Comparison of ENCODE assay signal across 26 cellular contexts in the genomic region with DNA sequence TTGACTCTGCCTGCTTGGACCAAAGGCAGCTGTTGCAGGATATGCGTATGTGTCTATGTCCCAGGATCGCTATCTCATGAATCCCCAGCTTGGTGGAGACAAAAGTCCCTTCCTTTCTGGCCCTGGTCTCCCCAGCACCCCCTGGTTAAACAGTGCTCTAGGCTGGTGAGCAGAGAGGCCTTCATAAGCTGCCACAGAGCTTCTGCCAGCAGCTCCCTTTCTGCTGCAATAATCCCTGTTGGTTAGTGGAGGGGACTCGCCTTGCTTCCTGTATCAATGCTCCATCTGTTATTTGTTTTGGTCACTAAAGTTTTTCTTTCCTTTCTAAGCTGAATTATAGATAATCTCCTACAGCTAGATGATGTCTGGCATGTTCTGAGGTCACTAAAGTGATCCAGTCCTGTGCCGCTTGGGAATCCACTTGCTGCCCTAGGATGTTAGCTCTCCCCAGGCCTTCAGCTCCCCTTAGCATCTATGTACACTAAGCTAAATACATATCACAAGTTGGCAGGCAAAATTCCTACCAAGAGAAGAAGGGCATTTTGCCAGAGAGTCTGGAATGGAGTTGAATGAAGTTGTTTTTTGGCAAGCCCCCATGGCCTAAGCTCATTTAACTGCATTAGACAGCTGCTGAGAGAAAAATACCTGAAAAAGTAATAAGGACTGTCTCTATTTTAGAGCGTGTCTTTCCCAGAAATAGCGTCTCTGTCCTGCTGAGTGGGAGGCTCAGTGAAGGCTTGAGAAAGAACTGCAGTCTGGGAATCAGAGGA. TPM values are rescaled to one million over a fixed set of nuclear protein-coding genes. Genes with fewer than 3 reads are reported as not detected.
DNase-seq lines count a peak whose midpoint lies in the region; ATAC-seq, FAIRE-seq and TF ChIP-seq lines count a peak whose summit lies in the region.
"Had no signal": no experiment of that assay in that cellular context is flagged by ENCODE, and none has a peak within 500 bp of the region (broad histone marks: within the 10 kb centered on the region; RNA-seq: fewer than 3 reads in every experiment).

No MANE protein-coding gene starts in this region.

- H3K4me2 ChIP-seq in osteoblast (ENCODE audit: insufficient read depth, low read length), result no peak overlapping the region
- H3K4me2 ChIP-seq: hepatocyte had no signal

- FAIRE-seq in D721Med (lab: Jason Lieb, UNC), result no peak

- no peak overlapping the region for H3K4me3 ChIP-seq in astrocyte of the spinal cord (ENCODE audit: low read depth, low read length)
- H3K4me3 ChIP-seq in osteoblast (ENCODE audit: insufficient read depth, low read length), result no peak overlapping the region
- H3K4me3 ChIP-seq: hepatocyte, left ventricle myocardium inferior, sigmoid colon, SK-N-MC had no signal

- H2AFZ ChIP-seq in osteoblast (ENCODE audit: low read length), result no peak overlapping the region
- H2AFZ ChIP-seq: hepatocyte had no signal

- TF ChIP-seq CTCF in D721Med (IDR thresholded peaks at IDR 0.05; ENCODE audit: insufficient read depth, missing control alignments), result no peak
- no peak for TF ChIP-seq CTCF in astrocyte of the spinal cord (IDR thresholded peaks at IDR 0.05; ENCODE audit: low read depth, low read length)
- no peak for TF ChIP-seq CTCF in osteoblast (IDR thresholded peaks at IDR 0.05; ENCODE audit: extremely low read depth, low read depth, low read length)
- no peak for TF ChIP-seq CTCF in omental fat pad (IDR thresholded peaks at IDR 0.05)

- in situ Hi-C loops in astrocyte of the spinal cord (cut with HindIII; ENCODE audit: low sequenced_read_pairs), result no loop called here

- peaks cover 49% of the 10 kb centered on the region for H3K36me3 ChIP-seq in osteoblast (ENCODE audit: insufficient read depth, low read length)

- DNase-seq in D721Med (ENCODE audit: insufficient read length, low spot score), result peak; percentile 31
- peak; percentile 95 for DNase-seq in NCI-H1694 treated with DMSO at 0.1 percent for 48 hours (lab: John Stamatoyannopoulos, UW)
- DNase-seq in astrocyte of the spinal cord (ENCODE audit: low read depth, low spot score), result peak; percentile 3
- peak; percentile 56 for DNase-seq in osteoblast (ENCODE audit: insufficient read length, low spot score, missing footprints)
- no peak for DNase-seq in activated CD4-positive, alpha-beta T cell treated with anti-CD3 and anti-CD28 coated beads for 48 hours
- DNase-seq in omental fat pad (ENCODE audit: low spot score), result no peak
- DNase-seq: activated CD4-positive, alpha-beta T cell treated with anti-CD3 and anti-CD28 coated beads, Interleukin-2, amount 50 U/mL, for 48 hours; activated effector memory CD4-positive, alpha-beta T cell treated with anti-CD3 and anti-CD28 coated beads, Interleukin-2, amount 50 U/mL, for 16 hours; amniotic stem cell; DMS53; foreskin keratinocyte; GF-D8; Karpas-422; left ventricle myocardium inferior; midbrain; NCI-H1048; NCI-H2081 treated with DMSO at 0.1 percent for 48 hours; sigmoid colon; substantia nigra had no signal

- no peak for ATAC-seq in activated CD4-positive, CD25-positive, alpha-beta regulatory T cell treated with anti-CD3 and anti-CD28 coated beads, Interleukin-2, amount 50 U/mL, for 24 hours
- ATAC-seq in omental fat pad (ENCODE audit: low FRiP score), result no peak
- ATAC-seq: foreskin keratinocyte, HCT116 had no signal

- H3K27ac ChIP-seq in osteoblast (ENCODE audit: low read depth, low read length), result no peak overlapping the region
- H3K27ac ChIP-seq: epithelial cell of prostate, foreskin keratinocyte, hepatocyte, left ventricle myocardium inferior, SK-N-MC had no signal

- no peaks in the 10 kb centered on the region for H3K9me3 ChIP-seq in osteoblast (ENCODE audit: low read depth, low read length)
- H3K9me3 ChIP-seq: left ventricle myocardium inferior, sigmoid colon had no signal

- no peaks in the 10 kb centered on the region for H4K20me1 ChIP-seq in osteoblast (ENCODE audit: insufficient read depth, low read length)

- no peaks in the 10 kb centered on the region for H3K79me2 ChIP-seq in osteoblast (ENCODE audit: insufficient read depth, low read length)
- H3K79me2 ChIP-seq: hepatocyte had no signal

- H3K4me1 ChIP-seq in osteoblast (ENCODE audit: insufficient read depth, low read length), result no peaks in the 10 kb centered on the region
- H3K4me1 ChIP-seq: foreskin keratinocyte, left ventricle myocardium inferior, sigmoid colon had no signal

- H3K27me3 ChIP-seq in osteoblast (ENCODE audit: insufficient read depth, low read length), result no peaks in the 10 kb centered on the region
- H3K27me3 ChIP-seq: foreskin keratinocyte, hepatocyte, sigmoid colon had no signal

RNA-seq across cellular contexts. Expression of a gene that starts 47.8 kb away (rescaled TPM):
- total RNA-seq in osteoblast, result 0.29 TPM in 1 of 2 replicates, not detected in the other
- under 1 TPM in 1 of 4 donors, not detected in 3; 0.28 TPM for total RNA-seq in omental fat pad
- total RNA-seq: cardiac septum, left ventricle myocardium inferior, sigmoid colon, urinary bladder had no signal

RNA-seq across cellular contexts. Expression of a gene that starts 54.0 kb away (rescaled TPM):
- total RNA-seq in osteoblast (138 and 143 TPM in 2 replicates), omental fat pad (10 to 100 TPM; 29.4 to 38.8 (median 35.3) TPM)

Comparison
In these comparisons a context has a peak if more than half of its experiments do, and no peak if none do; other contexts are left out.
1. DNase-seq: peak in D721Med (single experiment), NCI-H1694 treated with DMSO at 0.1 percent for 48 hours (single experiment), astrocyte of the spinal cord (single experiment) and osteoblast (single experiment); none in activated CD4-positive, alpha-beta T cell treated with anti-CD3 and anti-CD28 coated beads for 48 hours (single experiment) and omental fat pad (single experiment).